ENCODE assay signal across 8 cellular contexts in genomic region chr11:85664561-85665481, GRCh38. TPM values are rescaled to one million over a fixed set of nuclear protein-coding genes. Genes with fewer than 3 reads are reported as not detected.
DNase-seq lines count a peak whose midpoint lies in the region; ATAC-seq and TF ChIP-seq lines count a peak whose summit lies in the region.

TSS of gene CREBZF (minus strand) at chr11:85665129. CDS start at chr11:85664875, 254 bp downstream.

- DNase-seq in Daoy (ENCODE audit: low read depth) (peak; percentile 96), GOT3 (lab: John Stamatoyannopoulos, UW) (peak; percentile 67), LNCaP clone FGC (ENCODE audit: low read depth) (peak; percentile 70), RWPE1 (ENCODE audit: low spot score) (peak; percentile 94), fibroblast of lung (ENCODE audit: low read depth in 2 of 2) (peak; percentile 91 to 97)
- DNase-seq in naive thymus-derived CD8-positive, alpha-beta T cell: peak; percentile 80 to 95 (median 91)
- peak; percentile 82 to 92 (median 86) for DNase-seq in stimulated activated naive CD4-positive, alpha-beta T cell (lab: John Stamatoyannopoulos, UW)

- H3K4me3 ChIP-seq in LNCaP clone FGC (ENCODE audit: low read depth, low read length) (peak within 1 kb of the TSS; percentile 87), fibroblast of lung (replicated peaks in 1 of 4; ENCODE audit: control extremely low read depth in 1 of 4, insufficient read depth in 1 of 4, low read depth in 3 of 4, low read length in 4 of 4) (peak within 1 kb of the TSS; percentile 62 to 96 (median 92))

- H3K4me2 ChIP-seq in fibroblast of lung (ENCODE audit: extremely low read depth, insufficient read depth, low read length): peak within 1 kb of the TSS; percentile 76

- H3K9me3 Mint-ChIP-seq in activated T-helper 17 cell treated with anti-CD3 and anti-CD28 coated beads, Interleukin-2, amount 50 U/mL, for 72 hours: no peaks in the 10 kb centered on the region
- no peaks in the 10 kb centered on the region for H3K9me3 Mint-ChIP-seq in naive thymus-derived CD8-positive, alpha-beta T cell

- H3K27me3 Mint-ChIP-seq in activated T-helper 17 cell treated with anti-CD3 and anti-CD28 coated beads, Interleukin-2, amount 50 U/mL, for 72 hours: no peaks in the 10 kb centered on the region
- no peaks in the 10 kb centered on the region for H3K27me3 Mint-ChIP-seq in naive thymus-derived CD8-positive, alpha-beta T cell

- peaks cover 2% of the 10 kb centered on the region for H3K36me3 ChIP-seq in fibroblast of lung (ENCODE audit: control insufficient read depth, insufficient read depth, low read length)

- peak; percentile 90 for ATAC-seq in activated T-helper 17 cell treated with anti-CD3 and anti-CD28 coated beads, Interleukin-2, amount 50 U/mL, for 72 hours (replicated peaks)
- peak; percentile 68 to 70 for ATAC-seq in naive thymus-derived CD8-positive, alpha-beta T cell

- CTCF ChIA-PET in RWPE1 (lab: Yijun Ruan, JAX): interaction anchor here (0.6 to 0.7 kb wide), 5 partner anchors 146 to 1841 kb away, joined by 3 to 4 read pairs (median 4); no protein-coding TSS in a partner anchor

- TF ChIP-seq CTCF in LNCaP clone FGC (IDR thresholded peaks at IDR 0.05; ENCODE audit: control insufficient read depth, extremely low read depth, insufficient read depth) (no peak), RWPE1 (conservative IDR thresholded peaks at IDR 0.05; ENCODE audit: low read depth) (no peak), fibroblast of lung (conservative IDR thresholded peaks at IDR 0.05 in 1 of 2, IDR thresholded peaks at IDR 0.05 in 1 of 2; ENCODE audit: low read depth in 1 of 2, low read length in 2 of 2) (peak in 1 of 2 donors; percentile 1)

- peaks cover 45% of the 10 kb centered on the region for H3K79me2 ChIP-seq in fibroblast of lung (ENCODE audit: control insufficient read depth, insufficient read depth, low read length)

- H3K9ac ChIP-seq in fibroblast of lung (ENCODE audit: insufficient read depth, low read length): peak within 1 kb of the TSS; percentile 99

- peaks cover 4% of the 10 kb centered on the region for H3K4me1 ChIP-seq in fibroblast of lung (ENCODE audit: control insufficient read depth, extremely low read depth, insufficient read depth, low read length)

- peak within 1 kb of the TSS; percentile 96 for H3K27ac Mint-ChIP-seq in activated T-helper 17 cell treated with anti-CD3 and anti-CD28 coated beads, Interleukin-2, amount 50 U/mL, for 72 hours
- H3K27ac Mint-ChIP-seq in naive thymus-derived CD8-positive, alpha-beta T cell: peak within 1 kb of the TSS; percentile 99 to 100 (median 100)

- H2AFZ ChIP-seq in fibroblast of lung (ENCODE audit: low read length): peak within 1 kb of the TSS; percentile 51

- H3K4me1 Mint-ChIP-seq in activated T-helper 17 cell treated with anti-CD3 and anti-CD28 coated beads, Interleukin-2, amount 50 U/mL, for 72 hours: peaks cover 20% of the 10 kb centered on the region
- peaks cover 20 to 51% (median 44%) of the 10 kb centered on the region in 4 donors for H3K4me1 Mint-ChIP-seq in naive thymus-derived CD8-positive, alpha-beta T cell

- H3K27ac ChIP-seq in RWPE1: peak within 1 kb of the TSS; percentile 93
- H3K27ac ChIP-seq in fibroblast of lung (ENCODE audit: insufficient read depth, low read length): peak within 1 kb of the TSS; percentile 97

- no peaks in the 10 kb centered on the region for H3K27me3 ChIP-seq in fibroblast of lung (ENCODE audit: control insufficient read depth, insufficient read depth, low read length)

- peak within 1 kb of the TSS; percentile 99 for H3K4me3 Mint-ChIP-seq in activated T-helper 17 cell treated with anti-CD3 and anti-CD28 coated beads, Interleukin-2, amount 50 U/mL, for 72 hours
- peak within 1 kb of the TSS; percentile 97 to 100 (median 100) for H3K4me3 Mint-ChIP-seq in naive thymus-derived CD8-positive, alpha-beta T cell

- no peaks in the 10 kb centered on the region for H3K9me3 ChIP-seq in fibroblast of lung (ENCODE audit: control insufficient read depth, insufficient read depth, low read depth, low read length)

- peaks cover 6% of the 10 kb centered on the region for H4K20me1 ChIP-seq in fibroblast of lung (ENCODE audit: control insufficient read depth, extremely low read depth, insufficient read depth, low read length)

- H3K36me3 Mint-ChIP-seq in activated T-helper 17 cell treated with anti-CD3 and anti-CD28 coated beads, Interleukin-2, amount 50 U/mL, for 72 hours (ENCODE audit: low read depth): peaks cover 54% of the 10 kb centered on the region
- H3K36me3 Mint-ChIP-seq in naive thymus-derived CD8-positive, alpha-beta T cell: peaks cover 0 to 29% (median 5%) of the 10 kb centered on the region in 3 donors

- POLR2A ChIA-PET in RWPE1 (lab: Yijun Ruan, JAX; ENCODE audit: low non-redundant PET): no interaction called here
- POLR2A ChIA-PET in naive thymus-derived CD8-positive, alpha-beta T cell (lab: Charles Lee): interaction anchor here (0.5 to 2.9 kb wide), 21 partner anchors 11 to 580 kb away, joined by 3 to 98 read pairs (median 5); partner anchors contain the start of genes CCDC83, DLG2, EED and TMEM126A

RNA-seq across cellular contexts. Expression of gene CREBZF, which starts in this region (rescaled TPM):
- 34.3 and 52.9 TPM in 2 replicates for total RNA-seq in Daoy (2014; rRNA removed; shearing (Covaris generic))
- 10 to 100 TPM; 47.5 to 56.7 TPM for total RNA-seq in activated T-helper 17 cell treated with anti-CD3 and anti-CD28 coated beads, Interleukin-2, amount 50 U/mL, for 72 hours
- 40.3 and 41.1 TPM in 2 replicates for total RNA-seq in fibroblast of lung
- 12.6 and 20.5 TPM in 2 replicates for polyA plus RNA-seq in fibroblast of lung
- polyA plus RNA-seq in fibroblast of lung (2012): 10.8 and 13.0 TPM in 2 replicates
- 0.98 and 1.7 TPM in 2 replicates for polyA minus RNA-seq in fibroblast of lung (ENCODE audit: low replicate concordance)
- total RNA-seq in naive thymus-derived CD8-positive, alpha-beta T cell: 100 to 1,000 TPM; 116 to 118 TPM
- polyA plus RNA-seq in naive thymus-derived CD8-positive, alpha-beta T cell: 10 to 100 TPM in 2 of 3 donors, 1 to 10 TPM in 1; 9.5 to 11.6 (median 11.1) TPM

Comparison
In these comparisons a context has a peak if more than half of its experiments do, and no peak if none do; other contexts are left out.
1. Peak in every context shown above with its lines: DNase-seq, ATAC-seq, H3K4me3 ChIP-seq and H3K27ac ChIP-seq.